ENCODE assay signal across 8 cellular contexts in the genomic region with DNA sequence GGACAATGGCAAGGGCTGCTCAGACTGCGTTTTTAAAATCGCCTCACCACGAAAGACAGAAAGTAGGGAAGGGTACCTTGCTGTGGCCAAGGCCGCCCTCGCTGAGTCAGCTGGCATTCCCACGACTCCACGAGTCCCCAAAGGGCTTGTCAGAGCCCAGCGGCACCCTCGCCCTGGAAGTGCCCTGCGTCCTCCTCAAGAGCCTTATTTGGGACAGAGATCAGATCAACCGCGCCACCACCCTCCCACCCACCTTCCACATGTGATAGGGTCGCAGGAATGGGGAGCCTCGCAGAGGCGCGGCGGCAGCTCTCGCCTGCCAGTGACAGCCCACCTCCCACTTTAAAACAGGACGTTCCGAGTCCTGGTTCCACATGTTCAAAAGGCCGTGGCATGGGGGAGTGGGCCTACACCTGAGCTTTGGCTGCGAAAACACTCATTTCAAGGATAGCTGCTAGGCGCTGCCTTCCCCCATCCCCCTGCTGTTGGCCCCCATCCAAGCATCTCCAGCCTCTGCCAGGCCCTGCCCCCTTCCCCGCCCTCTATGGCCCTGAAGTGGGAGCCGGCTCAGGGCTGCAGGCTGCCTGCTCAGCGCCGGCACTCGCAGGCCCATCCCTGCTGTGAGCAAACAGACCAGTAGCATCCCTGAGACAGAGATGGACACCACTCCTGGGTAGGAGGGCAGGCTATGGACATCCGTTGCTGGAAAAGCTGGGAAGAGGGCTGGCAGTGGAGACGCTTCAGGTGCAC. TPM values are rescaled to one million over a fixed set of nuclear protein-coding genes. Genes with fewer than 3 reads are reported as not detected.
DNase-seq lines count a peak whose midpoint lies in the region; ATAC-seq and TF ChIP-seq lines count a peak whose summit lies in the region.

No MANE protein-coding gene starts in this region.

- H3K9me3 ChIP-seq in T-helper 17 cell (ENCODE audit: control insufficient read depth, low read length, poor library complexity, severe bottlenecking) (no peaks in the 10 kb centered on the region), ovary (no peaks in the 10 kb centered on the region)

- H3K27me3 Mint-ChIP-seq in activated T-cell treated with anti-CD3 and anti-CD28 coated beads, Interleukin-2, amount 50 U/mL, for 72 hours (ENCODE audit: low read depth), result peaks cover 6% of the 10 kb centered on the region
- peaks cover 5% of the 10 kb centered on the region for H3K27me3 Mint-ChIP-seq in T-helper 17 cell

- DNase-seq in activated T-cell treated with anti-CD3 and anti-CD28 coated beads, Interleukin-2, amount 50 U/mL, for 72 hours, result no peak
- DNase-seq in activated T-cell treated with anti-CD3 and anti-CD28 coated beads for 4 hours, result no peak
- no peak for DNase-seq in T-helper 17 cell
- DNase-seq in fibroblast of the aortic adventitia (ENCODE audit: low read depth), result peak; percentile 7
- DNase-seq in ovary, result peak; percentile 31 to 73 (median 65)
- DNase-seq in stimulated activated CD4-positive, alpha-beta T cell treated with anti-CD3 and anti-CD28 coated beads, Interleukin-12 subunit alpha, Interleukin-12 subunit beta, amount 100 ng/mL, for 4 hours, result no peak

- no peak for TF ChIP-seq EP300 in ovary (IDR thresholded peaks at IDR 0.05)

- intact Hi-C loops in ovary (cut with DNase I), result loop anchor here in 2 of 4 donors (2.0 to 5.0 kb wide), 2 partner anchors 74 kb away; no protein-coding TSS in a partner anchor

- ATAC-seq in activated T-cell treated with anti-CD3 and anti-CD28 coated beads, Interleukin-2, amount 50 U/mL, for 72 hours (replicated peaks in 1 of 2), result no peak
- ATAC-seq in T-helper 17 cell, result no peak
- ATAC-seq in activated CD4-positive, CD25-positive, alpha-beta regulatory T cell treated with anti-CD3 and anti-CD28 coated beads, Interleukin-2, amount 50 U/mL, for 24 hours, result no peak
- ATAC-seq in GM18861 (IDR thresholded peaks at IDR 0.05; ENCODE audit: unreplicated experiment), result no peak

- H3K4me1 Mint-ChIP-seq in activated T-cell treated with anti-CD3 and anti-CD28 coated beads, Interleukin-2, amount 50 U/mL, for 72 hours (ENCODE audit: low read depth), result peaks cover 3% of the 10 kb centered on the region
- H3K4me1 Mint-ChIP-seq in T-helper 17 cell, result peaks cover 3% of the 10 kb centered on the region

- H3K4me3 ChIP-seq in fibroblast of the aortic adventitia (ENCODE audit: low read depth, low read length), result peak overlapping the region; percentile 79
- peak overlapping the region; percentile 72 for H3K4me3 ChIP-seq in ovary

- H3K4me3 Mint-ChIP-seq in activated T-cell treated with anti-CD3 and anti-CD28 coated beads, Interleukin-2, amount 50 U/mL, for 72 hours, result peak overlapping the region; percentile 71 to 77
- H3K4me3 Mint-ChIP-seq in T-helper 17 cell, result peak overlapping the region; percentile 71

- WGBS in ovary, 3 donors, result 15 to 23% (median 20%) methylated on average over 30 of the region's 30 CpGs

- no peak overlapping the region for H3K27ac Mint-ChIP-seq in activated T-cell treated with anti-CD3 and anti-CD28 coated beads, Interleukin-2, amount 50 U/mL, for 72 hours
- H3K27ac Mint-ChIP-seq in T-helper 17 cell, result peak overlapping the region; percentile 24

- no peaks in the 10 kb centered on the region for H3K9me3 Mint-ChIP-seq in activated T-cell treated with anti-CD3 and anti-CD28 coated beads, Interleukin-2, amount 50 U/mL, for 72 hours

- no peaks in the 10 kb centered on the region for H3K27me3 ChIP-seq in ovary

- peaks cover 3% of the 10 kb centered on the region for H3K4me1 ChIP-seq in ovary (ENCODE audit: insufficient read depth)

- H3K36me3 Mint-ChIP-seq in activated T-cell treated with anti-CD3 and anti-CD28 coated beads, Interleukin-2, amount 50 U/mL, for 72 hours (ENCODE audit: insufficient read depth in 2 of 2), result no peaks in the 10 kb centered on the region
- no peaks in the 10 kb centered on the region for H3K36me3 Mint-ChIP-seq in T-helper 17 cell (ENCODE audit: low read depth)

- no peak for TF ChIP-seq POLR2A in ovary (IDR thresholded peaks at IDR 0.05)

- TF ChIP-seq CTCF in fibroblast of the aortic adventitia (IDR thresholded peaks at IDR 0.05; ENCODE audit: insufficient read depth, low read length), result no peak
- no peak for TF ChIP-seq CTCF in ovary (IDR thresholded peaks at IDR 0.05)

- peak overlapping the region in 1 of 2 donors; percentile 87 for H3K27ac ChIP-seq in ovary

- H3K36me3 ChIP-seq in ovary, result no peaks in the 10 kb centered on the region

RNA-seq across cellular contexts. Expression of a gene that starts 38.1 kb away (rescaled TPM):
- total RNA-seq in activated T-cell treated with anti-CD3 and anti-CD28 coated beads, Interleukin-2, amount 50 U/mL, for 72 hours, result 1 to 10 TPM in 1 of 2 donors, under 1 TPM in 1; 0.63 to 1.7 TPM
- total RNA-seq in T-helper 17 cell (1 to 10 TPM in 1 of 2 donors, under 1 TPM in 1; 0.77 to 1.5 TPM), fibroblast of the aortic adventitia (ENCODE audit: low replicate concordance) (5.2 and 9.8 TPM in 2 replicates), ovary (10 to 100 TPM in 6 of 7 donors, 1 to 10 TPM in 1; 8.6 to 27.4 (median 18.5) TPM)
- polyA plus RNA-seq in ovary, result 10 to 100 TPM in 1 of 2 donors, 1 to 10 TPM in 1; 9.6 to 12.8 TPM

RNA-seq across cellular contexts. Expression of a gene that starts 43.3 kb away (rescaled TPM):
- not detected for total RNA-seq in activated T-cell treated with anti-CD3 and anti-CD28 coated beads, Interleukin-2, amount 50 U/mL, for 72 hours
- not detected for total RNA-seq in T-helper 17 cell
- total RNA-seq in fibroblast of the aortic adventitia (ENCODE audit: low replicate concordance), result not detected in 2 replicates
- not detected for total RNA-seq in ovary
- polyA plus RNA-seq in ovary, result not detected

Comparison
In these comparisons a context has a peak if more than half of its experiments do, and no peak if none do; other contexts are left out.
1. DNase-seq: peak in fibroblast of the aortic adventitia (single experiment) and ovary (5 of 5); none in activated T-cell treated with anti-CD3 and anti-CD28 coated beads, Interleukin-2, amount 50 U/mL, for 72 hours (0 of 2), activated T-cell treated with anti-CD3 and anti-CD28 coated beads for 4 hours (single experiment), T-helper 17 cell (0 of 3) and stimulated activated CD4-positive, alpha-beta T cell treated with anti-CD3 and anti-CD28 coated beads, Interleukin-12 subunit alpha, Interleukin-12 subunit beta, amount 100 ng/mL, for 4 hours (single experiment).